Comparison of ENCODE assay signal across 1 cellular context in the genomic region with DNA sequence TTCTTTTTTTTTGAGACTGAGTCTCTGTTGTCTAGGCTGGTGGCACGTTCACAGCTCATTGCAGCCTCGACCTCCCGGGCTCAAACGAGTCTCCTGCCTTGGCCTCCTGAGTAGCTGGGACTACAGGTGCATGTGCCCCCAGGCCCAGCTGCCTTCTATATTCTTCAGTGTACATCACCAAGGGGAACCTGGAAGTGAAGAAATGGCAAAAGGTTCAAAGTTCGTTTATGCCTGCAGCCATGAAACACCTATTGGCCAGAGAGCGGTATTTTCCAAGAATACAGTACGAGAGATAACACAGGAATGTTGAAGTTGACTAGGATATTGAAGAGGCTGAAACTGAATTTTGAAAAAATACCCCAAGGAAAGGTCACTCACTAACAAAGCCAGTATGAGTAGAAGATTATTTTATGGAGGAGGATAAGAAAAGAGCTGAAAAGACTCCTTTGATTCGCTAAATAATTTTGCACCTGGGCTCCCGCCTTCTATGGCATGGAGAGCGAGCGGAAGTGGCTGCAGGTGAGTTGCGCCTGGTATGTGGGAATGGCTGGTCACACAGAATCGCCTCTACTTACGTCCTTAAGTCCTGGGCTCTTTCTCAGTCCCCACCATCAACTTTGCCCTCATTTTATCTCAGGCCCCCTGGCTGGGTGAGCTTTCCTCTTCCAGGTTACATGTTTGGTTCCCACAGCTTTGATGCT.
TF ChIP-seq lines count a peak whose summit lies in the region.

No MANE protein-coding gene starts in this region.

TF ChIP-seq in GM23338, 12 proteins besides CTCF, POLR2A, EP300 and RAD21 (continued from another document):
- TF ChIP-seq, protein P1, sequence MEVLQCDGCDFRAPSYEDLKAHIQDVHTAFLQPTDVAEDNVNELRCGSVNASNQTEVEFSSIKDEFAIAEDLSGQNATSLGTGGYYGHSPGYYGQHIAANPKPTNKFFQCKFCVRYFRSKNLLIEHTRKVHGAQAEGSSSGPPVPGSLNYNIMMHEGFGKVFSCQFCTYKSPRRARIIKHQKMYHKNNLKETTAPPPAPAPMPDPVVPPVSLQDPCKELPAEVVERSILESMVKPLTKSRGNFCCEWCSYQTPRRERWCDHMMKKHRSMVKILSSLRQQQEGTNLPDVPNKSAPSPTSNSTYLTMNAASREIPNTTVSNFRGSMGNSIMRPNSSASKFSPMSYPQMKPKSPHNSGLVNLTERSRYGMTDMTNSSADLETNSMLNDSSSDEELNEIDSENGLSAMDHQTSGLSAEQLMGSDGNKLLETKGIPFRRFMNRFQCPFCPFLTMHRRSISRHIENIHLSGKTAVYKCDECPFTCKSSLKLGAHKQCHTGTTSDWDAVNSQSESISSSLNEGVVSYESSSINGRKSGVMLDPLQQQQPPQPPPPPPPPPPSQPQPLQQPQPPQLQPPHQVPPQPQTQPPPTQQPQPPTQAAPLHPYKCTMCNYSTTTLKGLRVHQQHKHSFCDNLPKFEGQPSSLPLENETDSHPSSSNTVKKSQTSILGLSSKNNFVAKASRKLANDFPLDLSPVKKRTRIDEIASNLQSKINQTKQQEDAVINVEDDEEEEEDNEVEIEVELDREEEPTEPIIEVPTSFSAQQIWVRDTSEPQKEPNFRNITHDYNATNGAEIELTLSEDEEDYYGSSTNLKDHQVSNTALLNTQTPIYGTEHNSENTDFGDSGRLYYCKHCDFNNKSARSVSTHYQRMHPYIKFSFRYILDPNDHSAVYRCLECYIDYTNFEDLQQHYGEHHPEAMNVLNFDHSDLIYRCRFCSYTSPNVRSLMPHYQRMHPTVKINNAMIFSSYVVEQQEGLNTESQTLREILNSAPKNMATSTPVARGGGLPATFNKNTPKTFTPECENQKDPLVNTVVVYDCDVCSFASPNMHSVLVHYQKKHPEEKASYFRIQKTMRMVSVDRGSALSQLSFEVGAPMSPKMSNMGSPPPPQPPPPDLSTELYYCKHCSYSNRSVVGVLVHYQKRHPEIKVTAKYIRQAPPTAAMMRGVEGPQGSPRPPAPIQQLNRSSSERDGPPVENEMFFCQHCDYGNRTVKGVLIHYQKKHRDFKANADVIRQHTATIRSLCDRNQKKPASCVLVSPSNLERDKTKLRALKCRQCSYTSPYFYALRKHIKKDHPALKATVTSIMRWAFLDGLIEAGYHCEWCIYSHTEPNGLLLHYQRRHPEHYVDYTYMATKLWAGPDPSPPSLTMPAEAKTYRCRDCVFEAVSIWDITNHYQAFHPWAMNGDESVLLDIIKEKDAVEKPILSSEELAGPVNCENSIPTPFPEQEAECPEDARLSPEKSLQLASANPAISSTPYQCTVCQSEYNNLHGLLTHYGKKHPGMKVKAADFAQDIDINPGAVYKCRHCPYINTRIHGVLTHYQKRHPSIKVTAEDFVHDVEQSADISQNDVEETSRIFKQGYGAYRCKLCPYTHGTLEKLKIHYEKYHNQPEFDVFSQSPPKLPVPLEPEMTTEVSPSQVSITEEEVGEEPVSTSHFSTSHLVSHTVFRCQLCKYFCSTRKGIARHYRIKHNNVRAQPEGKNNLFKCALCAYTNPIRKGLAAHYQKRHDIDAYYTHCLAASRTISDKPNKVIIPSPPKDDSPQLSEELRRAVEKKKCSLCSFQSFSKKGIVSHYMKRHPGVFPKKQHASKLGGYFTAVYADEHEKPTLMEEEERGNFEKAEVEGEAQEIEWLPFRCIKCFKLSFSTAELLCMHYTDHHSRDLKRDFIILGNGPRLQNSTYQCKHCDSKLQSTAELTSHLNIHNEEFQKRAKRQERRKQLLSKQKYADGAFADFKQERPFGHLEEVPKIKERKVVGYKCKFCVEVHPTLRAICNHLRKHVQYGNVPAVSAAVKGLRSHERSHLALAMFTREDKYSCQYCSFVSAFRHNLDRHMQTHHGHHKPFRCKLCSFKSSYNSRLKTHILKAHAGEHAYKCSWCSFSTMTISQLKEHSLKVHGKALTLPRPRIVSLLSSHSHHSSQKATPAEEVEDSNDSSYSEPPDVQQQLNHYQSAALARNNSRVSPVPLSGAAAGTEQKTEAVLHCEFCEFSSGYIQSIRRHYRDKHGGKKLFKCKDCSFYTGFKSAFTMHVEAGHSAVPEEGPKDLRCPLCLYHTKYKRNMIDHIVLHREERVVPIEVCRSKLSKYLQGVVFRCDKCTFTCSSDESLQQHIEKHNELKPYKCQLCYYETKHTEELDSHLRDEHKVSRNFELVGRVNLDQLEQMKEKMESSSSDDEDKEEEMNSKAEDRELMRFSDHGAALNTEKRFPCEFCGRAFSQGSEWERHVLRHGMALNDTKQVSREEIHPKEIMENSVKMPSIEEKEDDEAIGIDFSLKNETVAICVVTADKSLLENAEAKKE (CRISPR knock-in tag; IDR thresholded peaks at IDR 0.05): no peak
- no peak for TF ChIP-seq CREB1 (CRISPR knock-in tag; IDR thresholded peaks at IDR 0.05; ENCODE audit: low read depth)
- no peak for TF ChIP-seq JUNB (IDR thresholded peaks at IDR 0.05; ENCODE audit: unreplicated experiment)
- TF ChIP-seq NANOG (IDR thresholded peaks at IDR 0.05; ENCODE audit: borderline replicate concordance): no peak
- no peak for TF ChIP-seq STAT1 (IDR thresholded peaks at IDR 0.05; ENCODE audit: unreplicated experiment)
